In the genomic region with DNA sequence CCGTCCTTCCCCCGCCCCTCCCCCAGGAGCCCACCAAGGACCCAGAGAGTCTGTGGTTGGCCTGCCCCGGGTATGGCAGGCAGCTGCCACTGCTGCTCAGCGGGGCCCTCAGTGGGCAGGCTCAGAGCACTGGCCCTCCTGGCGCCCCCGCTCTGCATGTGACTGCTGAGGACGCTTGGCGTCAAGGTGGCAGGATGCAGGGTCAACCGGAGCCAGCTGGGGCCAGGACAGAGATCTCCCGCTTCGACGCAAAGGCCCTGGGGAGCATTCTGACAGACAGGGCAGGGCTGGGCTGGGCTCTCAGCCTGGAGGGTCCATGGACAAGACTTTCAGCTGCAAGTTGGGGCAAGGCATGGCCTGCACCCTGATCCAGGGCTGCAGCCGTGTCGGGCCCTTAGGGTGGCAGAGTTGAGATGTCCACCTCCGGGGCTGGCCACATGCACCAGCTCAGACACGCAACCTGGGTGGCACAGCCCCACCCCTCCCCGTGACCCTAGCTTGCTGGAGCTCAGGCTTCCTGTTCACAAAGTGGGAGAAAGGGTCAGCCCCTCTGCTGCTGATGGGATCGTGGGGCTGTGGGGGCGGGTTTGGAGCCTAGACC, we compare ENCODE assay signal across 24 cellular contexts. TPM values are rescaled to one million over a fixed set of nuclear protein-coding genes. Genes with fewer than 3 reads are reported as not detected.
"Had no signal": no experiment of that assay in that cellular context is flagged by ENCODE, and none has a peak within 500 bp of the region (broad histone marks: within the 10 kb centered on the region; RNA-seq: fewer than 3 reads in every experiment).

No MANE protein-coding gene starts in this region.

- H3K4me3 ChIP-seq: adrenal gland, breast epithelium, MG63, PC-9, SJCRH30 had no signal

- H2AFZ ChIP-seq: PC-9 had no signal

- ATAC-seq: activated CD4-positive, CD25-positive, alpha-beta regulatory T cell treated with anti-CD3 and anti-CD28 coated beads, Interleukin-2, amount 50 U/mL, for 24 hours; activated CD8-positive, alpha-beta T cell treated with anti-CD3 and anti-CD28 coated beads for 36 hours; activated T-cell treated with anti-CD3 and anti-CD28 coated beads, Interleukin-2, amount 50 U/mL, for 72 hours had no signal

- DNase-seq: activated CD4-positive, alpha-beta T cell treated with anti-CD3 and anti-CD28 coated beads for 4 hours; activated CD8-positive, alpha-beta memory T cell treated with anti-CD3 and anti-CD28 coated beads, Interleukin-2, amount 50 U/mL, for 4 hours; activated CD8-positive, alpha-beta T cell treated with anti-CD3 and anti-CD28 coated beads for 36 hours; activated naive CD4-positive, alpha-beta T cell treated with anti-CD3 and anti-CD28 coated beads, Interleukin-2, amount 50 U/mL, for 16 hours; activated naive CD8-positive, alpha-beta T cell treated with anti-CD3 and anti-CD28 coated beads, Interleukin-2, amount 10 ng/mL, durations not matched to agents 7 days and 5 days; activated T-cell treated with anti-CD3 and anti-CD28 coated beads, Interleukin-2, amount 50 U/mL, for 72 hours; anterior cingulate cortex; central memory CD4-positive, alpha-beta T cell; MG63; NCI-H1105 treated with DMSO at 0.1 percent for 48 hours; NCI-H1436 treated with DMSO at 0.1 percent for 48 hours; NCI-H187; NCI-H2081; NCI-H446; NCI-H524; PC-9; SJCRH30; SK-N-SH had no signal

- H3K4me2 ChIP-seq: PC-9, SK-N-SH had no signal

- H3K9ac ChIP-seq: SK-N-SH had no signal

- H3K27me3 ChIP-seq: adrenal gland, breast epithelium, MG63, SJCRH30 had no signal

- H3K27ac ChIP-seq: breast epithelium, PC-9, SJCRH30 had no signal

- H3K4me1 ChIP-seq: breast epithelium, SJCRH30 had no signal

- H3K9me3 ChIP-seq: adrenal gland, breast epithelium, MG63, SJCRH30, SK-N-SH had no signal

- H3K36me3 ChIP-seq: breast epithelium, MG63 had no signal

RNA-seq across cellular contexts. Expression of a gene that starts 38.8 kb away (rescaled TPM):
- total RNA-seq: activated CD8-positive, alpha-beta T cell treated with anti-CD3 and anti-CD28 coated beads for 36 hours; activated naive CD8-positive, alpha-beta T cell treated with anti-CD3 and anti-CD28 coated beads, Interleukin-2, amount 10 ng/mL, durations not matched to agents 7 days and 5 days; activated T-cell treated with anti-CD3 and anti-CD28 coated beads, Interleukin-2, amount 50 U/mL, for 72 hours; activated T-helper 2 cell treated with anti-CD3 and anti-CD28 coated beads, Interferon-gamma antibody, Interleukin-2, Interleukin-4, amounts not matched to agents 10 μg/mL and 5 μg/mL and 100 μg/mL, durations not matched to agents 14 hours and 24 hours and 36 hours; RPMI7951; T-helper 1 cell treated with Interleukin-12 subunit alpha and Interleukin-12 subunit beta and Interleukin-4 antibody, amounts not matched to agents 30 ng/mL and 1 ng/mL, for 36 hours had no signal
- polyA plus RNA-seq: SK-N-SH had no signal
